Comparison of ENCODE assay signal across 1 cellular context in the genomic region with DNA sequence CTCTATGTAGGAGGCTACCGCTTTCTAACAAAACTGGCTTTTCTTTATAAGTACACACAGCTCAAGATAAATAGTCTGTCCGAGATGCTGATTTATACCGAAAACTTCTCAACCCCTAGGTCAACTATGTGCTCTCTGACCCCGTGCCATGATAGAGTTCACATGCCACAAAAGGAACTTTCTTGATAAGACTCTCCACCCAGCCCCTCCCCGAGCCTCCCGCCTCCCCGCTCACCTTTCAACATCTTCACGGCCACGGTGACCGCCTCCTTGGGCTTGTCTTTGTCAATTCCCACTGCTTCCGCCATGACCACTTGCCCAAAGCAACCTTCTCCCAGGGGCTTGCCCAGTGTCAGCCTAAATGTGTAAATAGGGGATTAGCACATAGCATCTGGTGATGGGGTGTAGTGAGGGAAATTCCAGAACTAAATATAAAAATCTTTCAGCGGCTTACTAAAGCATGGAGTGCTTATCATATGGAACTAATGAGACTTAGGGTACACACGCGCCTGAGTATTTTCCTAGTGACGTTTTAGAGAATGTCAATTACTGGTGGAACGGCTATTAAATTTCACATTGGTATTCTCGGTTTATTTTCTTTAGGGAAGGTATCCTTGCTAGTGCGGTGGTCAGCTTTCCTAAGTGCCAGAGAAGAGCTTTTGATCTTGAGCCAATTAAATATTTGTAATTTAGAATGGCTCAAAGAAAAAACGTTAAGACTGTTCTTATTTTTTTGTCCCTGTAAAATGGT.
A peak's percentile ranks its signal among the peaks of the same experiment; 100 is the strongest.
TF ChIP-seq lines count a peak whose summit lies in the region.

No MANE protein-coding gene starts in this region.

TF ChIP-seq in GM12878, 131 proteins besides CTCF, POLR2A, EP300 and RAD21:
- TF ChIP-seq NR2F1 (conservative IDR thresholded peaks at IDR 0.05) (0 out of 2 replicates have a peak, but pooled peaks have one; percentile 18), STAT1 (conservative IDR thresholded peaks at IDR 0.05) (no peak)
TF ChIP-seq in GM12878: peak in this region for 1.
